In genomic region chr21:44949161-44950015, GRCh38 we compare ENCODE assay signal across 8 cellular contexts. TPM values are rescaled to one million over a fixed set of nuclear protein-coding genes. Genes with fewer than 3 reads are reported as not detected.
DNase-seq lines count a peak whose midpoint lies in the region; ATAC-seq, FAIRE-seq and TF ChIP-seq lines count a peak whose summit lies in the region.

No MANE protein-coding gene starts in this region.

- no peak for TF ChIP-seq EP300 in gastroesophageal sphincter (IDR thresholded peaks at IDR 0.05)

- CTCF ChIA-PET in HEK293T (lab: Yijun Ruan, JAX) = interaction anchor here (0.6 to 3.7 kb wide), 7 partner anchors 12 to 191 kb away, joined by 3 to 38 read pairs (median 5); no protein-coding TSS in a partner anchor

- ATAC-seq in gastroesophageal sphincter = peak; percentile 80
- no peak for ATAC-seq in HG03469 (IDR thresholded peaks at IDR 0.05; ENCODE audit: unreplicated experiment)

- H3K27ac ChIP-seq in gastroesophageal sphincter (peak overlapping the region in 3 of 4 donors; percentile 15 to 75 (median 62)), parathyroid adenoma (no peak overlapping the region)

- H3K27me3 ChIP-seq in gastroesophageal sphincter = no peaks in the 10 kb centered on the region
- no peaks in the 10 kb centered on the region for H3K27me3 ChIP-seq in parathyroid adenoma (ENCODE audit: control insufficient read depth, insufficient read depth, low read length)

- no peak overlapping the region for H2AFZ ChIP-seq in parathyroid adenoma

- H3K9me3 ChIP-seq in gastroesophageal sphincter (no peaks in the 10 kb centered on the region), parathyroid adenoma (ENCODE audit: control insufficient read depth, low read length) (no peaks in the 10 kb centered on the region)

- H3K79me2 ChIP-seq in parathyroid adenoma = peaks cover 6% of the 10 kb centered on the region

- DNase-seq in Caki2 (ENCODE audit: low read depth) (peak; percentile 64), HEK293T (ENCODE audit: extremely low spot score) (peak; percentile 86), RPMI7951 (ENCODE audit: low read depth) (peak; percentile 55), urothelium cell line (ENCODE audit: low spot score) (peak; percentile 74)
- peak; percentile 71 for DNase-seq in activated effector memory CD4-positive, alpha-beta T cell treated with Interleukin-2 at 50 U/mL for 16 hours

- H3K4me3 ChIP-seq in gastroesophageal sphincter (no peak overlapping the region), parathyroid adenoma (ENCODE audit: low read depth, low read length) (no peak overlapping the region)

- H3K9ac ChIP-seq in parathyroid adenoma = no peak overlapping the region

- H3K4me2 ChIP-seq in parathyroid adenoma (ENCODE audit: low read length) = no peak overlapping the region

- POLR2A ChIA-PET in HEK293T (lab: Yijun Ruan, JAX) = interaction anchor here (2.8 kb wide), 1 partner anchor 10 kb away, joined by 12 read pairs; the partner anchor contains the start of gene SLX9

- FAIRE-seq in urothelium cell line (lab: Jason Lieb, UNC) = peak; percentile 88

- peaks cover 0 to 47% (median 18%) of the 10 kb centered on the region in 3 donors for H3K4me1 ChIP-seq in gastroesophageal sphincter
- H3K4me1 ChIP-seq in parathyroid adenoma = no peaks in the 10 kb centered on the region

- in situ Hi-C loops in Caki2 (cut with HindIII; ENCODE audit: low pct_unique_long_range_greater_than_20kb, low sequenced_read_pairs) = no loop called here

- H3K36me3 ChIP-seq in gastroesophageal sphincter (peaks cover 0 to 43% of the 10 kb centered on the region in 2 donors), parathyroid adenoma (ENCODE audit: control insufficient read depth, insufficient read depth, low read length) (no peaks in the 10 kb centered on the region)

- TF ChIP-seq CTCF in gastroesophageal sphincter (IDR thresholded peaks at IDR 0.05) = peak in 3 of 4 experiments; percentile 96 to 98 (median 97)
- peak; percentile 83 for TF ChIP-seq CTCF in parathyroid adenoma (IDR thresholded peaks at IDR 0.05)

- no peak for TF ChIP-seq POLR2A in gastroesophageal sphincter (IDR thresholded peaks at IDR 0.05)

- 0% methylated on average over 4 of the region's 39 CpGs; no CpG with 5 or more reads in 1 of the 2 donors for WGBS in gastroesophageal sphincter (ENCODE audit: low coverage in 1 of 2), 2 donors

TF ChIP-seq in HEK293T, 16 proteins besides CTCF, POLR2A, EP300 and RAD21:
- TF ChIP-seq L3MBTL2 (conservative IDR thresholded peaks at IDR 0.05) (no peak), FOXA1 (IDR thresholded peaks at IDR 0.05) (no peak), ARNT (IDR thresholded peaks at IDR 0.05) (no peak), SUZ12 (IDR thresholded peaks at IDR 0.05) (no peak), NFRKB (IDR thresholded peaks at IDR 0.05) (no peak)
TF ChIP-seq in HEK293T: peak in this region for 0.

RNA-seq across cellular contexts. Expression of gene SLX9, which starts 9.6 kb away (rescaled TPM):
- 42.9 and 55.0 TPM in 2 replicates for total RNA-seq in Caki2 (2014; rRNA removed; shearing (Covaris generic); ENCODE audit: low replicate concordance)
- 9.0 and 17.0 TPM in 2 replicates for total RNA-seq in RPMI7951 (2014; rRNA removed; shearing (Covaris generic))
- total RNA-seq in gastroesophageal sphincter = 10 to 100 TPM; 15.7 to 53.9 (median 36.4) TPM

RNA-seq across cellular contexts. Expression of gene ITGB2, which starts 28.7 kb away (rescaled TPM):
- total RNA-seq in Caki2 (2014; rRNA removed; shearing (Covaris generic); ENCODE audit: low replicate concordance) = 11.9 and 12.5 TPM in 2 replicates
- total RNA-seq in RPMI7951 (2014; rRNA removed; shearing (Covaris generic)) = not detected in 2 replicates
- total RNA-seq in gastroesophageal sphincter = 100 to 1,000 TPM in 1 of 4 donors, 10 to 100 TPM in 3; 10.4 to 112 (median 41.4) TPM

Comparison
In these comparisons a context has a peak if more than half of its experiments do, and no peak if none do; other contexts are left out.
1. RNA of gene ITGB2, which starts 28.7 kb away (total RNA-seq): 10.4 to 112 TPM in gastroesophageal sphincter and 11.9 to 12.5 TPM in Caki2; not detected in RPMI7951; every median in the first group is over 10 times any median in the second.
2. Peak in every context shown above with its lines, with median percentiles within 50 percentile points of each other: DNase-seq.